In genomic region chr11:20048246-20048645, GRCh38 we compare ENCODE assay signal across 22 cellular contexts.
DNase-seq lines count a peak whose midpoint lies in the region; ATAC-seq and TF ChIP-seq lines count a peak whose summit lies in the region.
"Had no signal": no experiment of that assay in that cellular context is flagged by ENCODE, and none has a peak within 500 bp of the region (broad histone marks: within the 10 kb centered on the region; RNA-seq: fewer than 3 reads in every experiment).

No MANE protein-coding gene starts in this region.

- H3K9me3 Mint-ChIP-seq in endodermal cell (no peaks in the 10 kb centered on the region), nephron (no peaks in the 10 kb centered on the region)
- H3K9me3 Mint-ChIP-seq in activated T-helper 17 cell treated with anti-CD3 and anti-CD28 coated beads, Interleukin-2, amount 50 U/mL, for 72 hours, result no peaks in the 10 kb centered on the region
- H3K9me3 Mint-ChIP-seq: activated CD4-positive, alpha-beta memory T cell treated with anti-CD3 and anti-CD28 coated beads for 36 hours; activated naive CD4-positive, alpha-beta T cell treated with anti-CD3 and anti-CD28 coated beads, Interleukin-2, amount 50 U/mL, for 24 hours; activated T-cell treated with anti-CD3 and anti-CD28 coated beads, Interleukin-2, amount 50 U/mL, for 4 hours; CD8-positive, alpha-beta T cell; neural crest cell had no signal

- H3K4me1 Mint-ChIP-seq in endodermal cell (peaks cover 12% of the 10 kb centered on the region), nephron (peaks cover 51% of the 10 kb centered on the region)
- H3K4me1 Mint-ChIP-seq in activated T-helper 17 cell treated with anti-CD3 and anti-CD28 coated beads, Interleukin-2, amount 50 U/mL, for 72 hours, result no peaks in the 10 kb centered on the region
- H3K4me1 Mint-ChIP-seq: activated naive CD4-positive, alpha-beta T cell treated with anti-CD3 and anti-CD28 coated beads, Interleukin-2, amount 50 U/mL, for 24 hours had no signal

- H3K9me3 ChIP-seq in MG63 (no peaks in the 10 kb centered on the region), endodermal cell (ENCODE audit: control insufficient read depth, low read length) (no peaks in the 10 kb centered on the region)

- ATAC-seq in GM21528 (IDR thresholded peaks at IDR 0.05; ENCODE audit: low FRiP score, unreplicated experiment) (no peak), HG03520 (IDR thresholded peaks at IDR 0.05; ENCODE audit: unreplicated experiment) (no peak)
- ATAC-seq in activated T-helper 17 cell treated with anti-CD3 and anti-CD28 coated beads, Interleukin-2, amount 50 U/mL, for 72 hours (replicated peaks), result no peak
- ATAC-seq: activated T-cell treated with anti-CD3 and anti-CD28 coated beads, Interleukin-2, amount 50 U/mL, for 4 hours; CD8-positive, alpha-beta T cell had no signal

- peak; percentile 47 for DNase-seq in AG20443 (ENCODE audit: low spot score)
- DNase-seq in MG63, result peak; percentile 11
- no peak for DNase-seq in endodermal cell
- DNase-seq in NCI-H1048 (lab: John Stamatoyannopoulos, UW), result no peak
- DNase-seq: activated CD4-positive, alpha-beta memory T cell treated with anti-CD3 and anti-CD28 coated beads for 36 hours; activated T-cell treated with anti-CD3 and anti-CD28 coated beads, Interleukin-2, amount 50 U/mL, for 4 hours; CD8-positive, alpha-beta T cell; GOT3; hypothalamus; kidney glomerular epithelial cell; MV-4-11; NCI-H187 treated with DMSO at 0.1 percent for 48 hours; NCI-H446; stimulated activated naive CD4-positive, alpha-beta T cell treated with Interleukin-2 at 50 U/mL for 16 hours; T-helper 1 cell had no signal

- H3K9ac ChIP-seq in endodermal cell (ENCODE audit: extremely low read depth, low read length, poor library complexity, severe bottlenecking), result no peak overlapping the region

- H3K4me3 ChIP-seq in MG63, result no peak overlapping the region
- no peak overlapping the region for H3K4me3 ChIP-seq in endodermal cell (ENCODE audit: low read length)

- H3K27ac Mint-ChIP-seq in endodermal cell (peak overlapping the region; percentile 71), nephron (peak overlapping the region in 2 of 3 experiments; percentile 40 to 57)
- H3K27ac Mint-ChIP-seq in activated T-helper 17 cell treated with anti-CD3 and anti-CD28 coated beads, Interleukin-2, amount 50 U/mL, for 72 hours, result no peak overlapping the region
- H3K27ac Mint-ChIP-seq: activated CD4-positive, alpha-beta memory T cell treated with anti-CD3 and anti-CD28 coated beads for 36 hours; activated naive CD4-positive, alpha-beta T cell treated with anti-CD3 and anti-CD28 coated beads, Interleukin-2, amount 50 U/mL, for 24 hours; CD8-positive, alpha-beta T cell had no signal

- H3K27ac ChIP-seq in endodermal cell (ENCODE audit: low read depth, low read length), result no peak overlapping the region
- H3K27ac ChIP-seq: VCaP had no signal

- H3K27me3 ChIP-seq in MG63 (no peaks in the 10 kb centered on the region), endodermal cell (ENCODE audit: control insufficient read depth, insufficient read depth, low read length, poor library complexity, severe bottlenecking) (no peaks in the 10 kb centered on the region)

- no peaks in the 10 kb centered on the region for H3K27me3 Mint-ChIP-seq in endodermal cell (ENCODE audit: insufficient read depth)
- peaks cover 6% of the 10 kb centered on the region for H3K27me3 Mint-ChIP-seq in nephron (ENCODE audit: low read depth)
- no peaks in the 10 kb centered on the region for H3K27me3 Mint-ChIP-seq in activated T-helper 17 cell treated with anti-CD3 and anti-CD28 coated beads, Interleukin-2, amount 50 U/mL, for 72 hours
- H3K27me3 Mint-ChIP-seq: activated CD4-positive, alpha-beta memory T cell treated with anti-CD3 and anti-CD28 coated beads for 36 hours; activated naive CD4-positive, alpha-beta T cell treated with anti-CD3 and anti-CD28 coated beads, Interleukin-2, amount 50 U/mL, for 24 hours had no signal

- no peaks in the 10 kb centered on the region for H3K4me1 ChIP-seq in endodermal cell (ENCODE audit: control insufficient read depth, insufficient read depth, low read length)

- WGBS in endodermal cell (ENCODE audit: insufficient coverage in 1 of 2, insufficient read length in 1 of 2), 2 experiments, result 92 to 94% methylated on average over 3 of the region's 3 CpGs

- H3K36me3 ChIP-seq in MG63, result peaks cover 74% of the 10 kb centered on the region
- peaks cover 6% of the 10 kb centered on the region for H3K36me3 ChIP-seq in endodermal cell (ENCODE audit: control insufficient read depth, insufficient read depth, low read length)

- H3K4me3 Mint-ChIP-seq in endodermal cell (no peak overlapping the region), nephron (no peak overlapping the region)
- H3K4me3 Mint-ChIP-seq in activated T-helper 17 cell treated with anti-CD3 and anti-CD28 coated beads, Interleukin-2, amount 50 U/mL, for 72 hours, result no peak overlapping the region
- H3K4me3 Mint-ChIP-seq: activated CD4-positive, alpha-beta memory T cell treated with anti-CD3 and anti-CD28 coated beads for 36 hours; activated naive CD4-positive, alpha-beta T cell treated with anti-CD3 and anti-CD28 coated beads, Interleukin-2, amount 50 U/mL, for 24 hours; activated T-cell treated with anti-CD3 and anti-CD28 coated beads, Interleukin-2, amount 50 U/mL, for 4 hours; CD8-positive, alpha-beta T cell; neural crest cell had no signal

- no peak for TF ChIP-seq CTCF in endodermal cell (conservative IDR thresholded peaks at IDR 0.05)
- no peak for TF ChIP-seq CTCF in nephron (IDR thresholded peaks at IDR 0.05; ENCODE audit: unreplicated experiment in 3 of 3)

- peaks cover 83% of the 10 kb centered on the region for H3K36me3 Mint-ChIP-seq in endodermal cell (ENCODE audit: low read depth)
- peaks cover 77% of the 10 kb centered on the region for H3K36me3 Mint-ChIP-seq in nephron (ENCODE audit: low read depth)
- H3K36me3 Mint-ChIP-seq in activated T-helper 17 cell treated with anti-CD3 and anti-CD28 coated beads, Interleukin-2, amount 50 U/mL, for 72 hours (ENCODE audit: low read depth), result no peaks in the 10 kb centered on the region
- H3K36me3 Mint-ChIP-seq: activated CD4-positive, alpha-beta memory T cell treated with anti-CD3 and anti-CD28 coated beads for 36 hours; activated naive CD4-positive, alpha-beta T cell treated with anti-CD3 and anti-CD28 coated beads, Interleukin-2, amount 50 U/mL, for 24 hours; CD8-positive, alpha-beta T cell had no signal

Comparison
In these comparisons a context has a peak if more than half of its experiments do, and no peak if none do; other contexts are left out.
1. DNase-seq: peak in AG20443 (single experiment) and MG63 (single experiment); none in endodermal cell (single experiment) and NCI-H1048 (single experiment).